32 cellular contexts compared by ENCODE assay signal in the genomic region with DNA sequence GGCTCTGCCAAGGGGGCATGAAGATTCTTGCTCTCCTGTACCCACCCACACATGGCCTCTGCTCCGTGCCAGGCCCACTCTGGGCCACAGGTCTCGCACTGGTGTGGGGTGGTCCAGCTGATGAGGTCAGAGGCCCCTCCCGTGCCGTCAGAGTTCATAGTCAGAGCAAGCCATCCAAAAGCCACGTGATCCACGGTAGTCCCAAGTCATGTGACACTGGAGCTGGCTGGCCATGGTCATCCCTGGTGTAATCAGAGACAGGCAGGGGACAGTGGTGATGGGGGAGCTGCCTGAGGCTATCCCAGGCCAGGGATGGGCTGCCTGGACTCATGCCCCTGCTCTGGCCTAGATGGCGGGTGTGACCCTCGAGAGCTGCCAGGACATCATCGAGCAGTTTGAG. TPM values are rescaled to one million over a fixed set of nuclear protein-coding genes. Genes with fewer than 3 reads are reported as not detected.
"Had no signal": no experiment of that assay in that cellular context is flagged by ENCODE, and none has a peak within 500 bp of the region (broad histone marks: within the 10 kb centered on the region; RNA-seq: fewer than 3 reads in every experiment).

No MANE protein-coding gene starts in this region.

- H3K9ac ChIP-seq: parathyroid adenoma had no signal

- H3K27ac ChIP-seq: ovary, parathyroid adenoma, psoas muscle, skin epidermis, spleen, suprapubic skin, testis, tibial artery, transverse colon, upper lobe of right lung, uterus had no signal

- H3K27me3 ChIP-seq: ovary, spleen, suprapubic skin, testis, transverse colon, upper lobe of right lung, uterus had no signal

- H3K4me2 ChIP-seq: smooth muscle cell had no signal

- H3K4me1 ChIP-seq: psoas muscle, testis, transverse colon, upper lobe of right lung, uterus had no signal

- H2AFZ ChIP-seq: parathyroid adenoma had no signal

- DNase-seq: naive thymus-derived CD8-positive, alpha-beta T cell; nephron progenitor cell; occipital lobe; ovary; posterior cingulate gyrus; psoas muscle; right cardiac atrium; spleen; stimulated activated CD4-positive, alpha-beta T cell treated with anti-CD3 and anti-CD28 coated beads, Interleukin-12 subunit alpha, Interleukin-12 subunit beta, amount 100 ng/mL, for 4 hours; stimulated activated CD4-positive, alpha-beta T cell treated with anti-CD3 and anti-CD28 coated beads, Interleukin-1b, Interleukin-23, amount 100 ng/mL, for 48 hours; stimulated activated CD4-positive, alpha-beta T cell treated with anti-CD3 and anti-CD28 coated beads, Interleukin-4, amount 100 ng/mL, for 1 hour; stimulated activated CD4-positive, alpha-beta T cell treated with anti-CD3 and anti-CD28 coated beads, Interleukin-4, amount 100 ng/mL, for 4 hours; stimulated activated CD8-positive, alpha-beta memory T cell treated with anti-CD3 and anti-CD28 coated beads, Interleukin-4, amount 100 ng/mL, for 48 hours; stimulated activated naive CD4-positive, alpha-beta T cell; stimulated activated naive CD8-positive, alpha-beta T cell treated with anti-CD3 and anti-CD28 coated beads, Interleukin-15, amount 100 ng/mL, for 72 hours; stimulated activated naive CD8-positive, alpha-beta T cell treated with anti-CD3 and anti-CD28 coated beads, Interleukin-15, Interleukin-2, amounts not matched to agents 100 U/mL and 50 U/mL, for 24 hours; substantia nigra; testis; tibial artery; transverse colon; upper lobe of right lung; uterus had no signal

- H3K4me3 ChIP-seq: ovary, psoas muscle, skin epidermis, smooth muscle cell, spleen, suprapubic skin, testis, tibial artery, transverse colon, upper lobe of right lung, uterus had no signal

- ATAC-seq: naive thymus-derived CD8-positive, alpha-beta T cell; natural killer cell treated with Interleukin-12 subunit alpha and Interleukin-12 subunit beta and Interleukin-15 and Interleukin-18, amount 100 ng/mL, for 72 hours; psoas muscle; right cardiac atrium; sciatic nerve; stimulated activated memory B cell treated with anti-CD40 and anti-IgM and Interleukin-4, amounts not matched to agents 10 μg/mL and 1 μg/mL and 100 μg/mL, for 72 hours; stimulated activated naive CD8-positive, alpha-beta T cell treated with anti-CD3 and anti-CD28 coated beads, Interleukin-15, amount 100 ng/mL, for 72 hours; stimulated activated naive CD8-positive, alpha-beta T cell treated with anti-CD3 and anti-CD28 coated beads, Interleukin-15, Interleukin-2, amounts not matched to agents 100 U/mL and 50 U/mL, for 24 hours; upper lobe of right lung had no signal

- H3K9me3 ChIP-seq: suprapubic skin, testis, transverse colon, upper lobe of right lung had no signal

- H3K36me3 ChIP-seq: ovary, tibial artery, transverse colon, upper lobe of right lung, uterus had no signal

RNA-seq across cellular contexts. Expression of gene PLCH2, which starts 10.5 kb away (rescaled TPM):
- total RNA-seq: progenitor cell of endocrine pancreas had no signal

RNA-seq across cellular contexts. Expression of gene HES5, which starts 43.5 kb away (rescaled TPM):
- total RNA-seq: natural killer cell treated with Interleukin-12 subunit alpha and Interleukin-12 subunit beta and Interleukin-15 and Interleukin-18, amount 100 ng/mL, for 72 hours; osteoblast; renal cortical epithelial cell had no signal
- polyA plus RNA-seq: naive thymus-derived CD8-positive, alpha-beta T cell had no signal
